Comparison of ENCODE assay signal across 37 cellular contexts in genomic region chr5:159489779-159490178, GRCh38.
A peak's percentile ranks its signal among the peaks of the same experiment; 100 is the strongest.
DNase-seq lines count a peak whose midpoint lies in the region; ATAC-seq, FAIRE-seq and TF ChIP-seq lines count a peak whose summit lies in the region.
"Had no signal": no experiment of that assay in that cellular context is flagged by ENCODE, and none has a peak within 500 bp of the region (broad histone marks: within the 10 kb centered on the region; RNA-seq: fewer than 3 reads in every experiment).

No MANE protein-coding gene starts in this region.

- H3K27ac ChIP-seq in astrocyte (ENCODE audit: low read depth, low read length), result no peak overlapping the region
- H3K27ac ChIP-seq: brain microvascular endothelial cell, esophagus muscularis mucosa, heart left ventricle, left ventricle myocardium inferior, skin epidermis, upper lobe of right lung, VCaP had no signal

- no peaks in the 10 kb centered on the region for H3K36me3 Mint-ChIP-seq in astrocyte (ENCODE audit: low read depth, unreplicated experiment)
- no peaks in the 10 kb centered on the region for H3K36me3 Mint-ChIP-seq in naive thymus-derived CD8-positive, alpha-beta T cell
- H3K36me3 Mint-ChIP-seq: activated naive CD4-positive, alpha-beta T cell treated with anti-CD3 and anti-CD28 coated beads, Interleukin-2, amount 50 U/mL, for 24 hours had no signal

- H3K9me3 ChIP-seq in astrocyte (ENCODE audit: insufficient read depth, low read depth, low read length), result no peaks in the 10 kb centered on the region
- H3K9me3 ChIP-seq: esophagus muscularis mucosa, heart left ventricle, left ventricle myocardium inferior, upper lobe of right lung had no signal

- no peaks in the 10 kb centered on the region for H3K27me3 ChIP-seq in astrocyte (ENCODE audit: insufficient read depth, low read length)
- H3K27me3 ChIP-seq: brain microvascular endothelial cell, esophagus muscularis mucosa, heart left ventricle, upper lobe of right lung had no signal

- H4K20me1 ChIP-seq in astrocyte (ENCODE audit: insufficient read depth, low read length), result no peaks in the 10 kb centered on the region

- no peak overlapping the region for H3K4me2 ChIP-seq in astrocyte (ENCODE audit: low read length)

- POLR2A ChIA-PET in naive thymus-derived CD8-positive, alpha-beta T cell (lab: Charles Lee), result no interaction called here

- no peak overlapping the region for H3K4me3 Mint-ChIP-seq in astrocyte (ENCODE audit: unreplicated experiment)
- no peak overlapping the region for H3K4me3 Mint-ChIP-seq in naive thymus-derived CD8-positive, alpha-beta T cell
- H3K4me3 Mint-ChIP-seq: activated naive CD4-positive, alpha-beta T cell treated with anti-CD3 and anti-CD28 coated beads, Interleukin-2, amount 50 U/mL, for 24 hours; CD4-positive, alpha-beta T cell had no signal

- no peaks in the 10 kb centered on the region for H3K4me1 ChIP-seq in astrocyte (ENCODE audit: insufficient read depth, low read length)
- H3K4me1 ChIP-seq: esophagus muscularis mucosa, heart left ventricle, left ventricle myocardium inferior, upper lobe of right lung had no signal

- H2AFZ ChIP-seq in astrocyte (ENCODE audit: low read depth, low read length), result no peak overlapping the region

- H3K27me3 Mint-ChIP-seq in astrocyte (ENCODE audit: low read depth, unreplicated experiment), result peaks cover 17% of the 10 kb centered on the region
- peaks cover 0 to 4% (median 0%) of the 10 kb centered on the region in 5 donors for H3K27me3 Mint-ChIP-seq in naive thymus-derived CD8-positive, alpha-beta T cell
- H3K27me3 Mint-ChIP-seq: CD4-positive, alpha-beta T cell had no signal

- peak; percentile 5 for FAIRE-seq in astrocyte (lab: Jason Lieb, UNC)
- FAIRE-seq: A204.1, endometrium, K562, keratinocyte, RCC 7860 had no signal

- DNase-seq in GM12864 (ENCODE audit: low read depth) (no peak), astrocyte (ENCODE audit: low read depth) (no peak), A172 (ENCODE audit: low spot score) (no peak), NCI-H1694 treated with DMSO at 0.1 percent for 48 hours (lab: John Stamatoyannopoulos, UW) (no peak), NCI-H2029 (lab: John Stamatoyannopoulos, UW) (no peak)
- no peak for DNase-seq in naive thymus-derived CD8-positive, alpha-beta T cell
- DNase-seq: activated CD4-positive, alpha-beta T cell treated with anti-CD3 and anti-CD28 coated beads for 48 hours; activated CD8-positive, alpha-beta memory T cell treated with anti-CD3 and anti-CD28 coated beads for 24 hours; activated T-cell treated with anti-CD3 and anti-CD28 coated beads for 4 hours; AML-193; amniotic stem cell; brain microvascular endothelial cell; CD4-positive, alpha-beta T cell; cerebellar nuclear complex; DND-41; foreskin fibroblast; H7; heart left ventricle; left ventricle myocardium inferior; NCI-H2081; NCI-H748 treated with DMSO at 0.1 percent for 48 hours; SHP77 treated with DMSO at 0.1 percent for 48 hours; stimulated activated naive CD4-positive, alpha-beta T cell treated with Interleukin-2 at 50 U/mL for 16 hours; T1000; upper lobe of right lung had no signal

- H3K36me3 ChIP-seq in astrocyte (ENCODE audit: insufficient read depth, low read length), result no peaks in the 10 kb centered on the region
- H3K36me3 ChIP-seq: brain microvascular endothelial cell, esophagus muscularis mucosa, heart left ventricle, left ventricle myocardium inferior, upper lobe of right lung had no signal

- ATAC-seq in GM21367 (IDR thresholded peaks at IDR 0.05; ENCODE audit: unreplicated experiment) (peak; percentile 62), HG03139 (IDR thresholded peaks at IDR 0.05; ENCODE audit: unreplicated experiment) (peak; percentile 56)
- no peak for ATAC-seq in naive thymus-derived CD8-positive, alpha-beta T cell
- ATAC-seq: heart left ventricle, K562, upper lobe of right lung had no signal

- no peaks in the 10 kb centered on the region for H3K79me2 ChIP-seq in astrocyte (ENCODE audit: insufficient read depth, low read length)

- no peak overlapping the region for H3K27ac Mint-ChIP-seq in astrocyte (ENCODE audit: unreplicated experiment)
- no peak overlapping the region for H3K27ac Mint-ChIP-seq in naive thymus-derived CD8-positive, alpha-beta T cell
- H3K27ac Mint-ChIP-seq: activated naive CD4-positive, alpha-beta T cell treated with anti-CD3 and anti-CD28 coated beads, Interleukin-2, amount 50 U/mL, for 24 hours; activated T-helper 2 cell treated with anti-CD3 and anti-CD28 coated beads, Interferon-gamma antibody, Interleukin-2, Interleukin-4, amounts not matched to agents 10 μg/mL and 5 μg/mL and 100 μg/mL, durations not matched to agents 14 hours and 24 hours and 36 hours; CD4-positive, alpha-beta T cell had no signal

- no peak overlapping the region for H3K4me3 ChIP-seq in GM12864 (ENCODE audit: low read depth, low read length)
- no peak overlapping the region for H3K4me3 ChIP-seq in astrocyte (ENCODE audit: insufficient read depth, low read depth, low read length)
- H3K4me3 ChIP-seq: esophagus muscularis mucosa, heart left ventricle, K562, left ventricle myocardium inferior, skin epidermis, upper lobe of right lung had no signal

- no peak overlapping the region for H3K9ac ChIP-seq in astrocyte (ENCODE audit: low read length)

- H3K9me3 Mint-ChIP-seq in astrocyte (ENCODE audit: unreplicated experiment), result no peaks in the 10 kb centered on the region
- H3K9me3 Mint-ChIP-seq in naive thymus-derived CD8-positive, alpha-beta T cell, result no peaks in the 10 kb centered on the region
- H3K9me3 Mint-ChIP-seq: activated naive CD4-positive, alpha-beta T cell treated with anti-CD3 and anti-CD28 coated beads, Interleukin-2, amount 50 U/mL, for 24 hours; activated T-helper 2 cell treated with anti-CD3 and anti-CD28 coated beads, Interferon-gamma antibody, Interleukin-2, Interleukin-4, amounts not matched to agents 10 μg/mL and 5 μg/mL and 100 μg/mL, durations not matched to agents 14 hours and 24 hours and 36 hours; CD4-positive, alpha-beta T cell had no signal

- TF ChIP-seq CTCF in GM12864 (IDR thresholded peaks at IDR 0.05; ENCODE audit: low read depth, low read length, missing control alignments) (peak; percentile 18), astrocyte (IDR thresholded peaks at IDR 0.05; ENCODE audit: insufficient read depth, low read depth, low read length) (no peak)

- H3K4me1 Mint-ChIP-seq in astrocyte (ENCODE audit: low read depth, unreplicated experiment), result no peaks in the 10 kb centered on the region
- H3K4me1 Mint-ChIP-seq in naive thymus-derived CD8-positive, alpha-beta T cell, result peaks cover 0 to 1% (median 0%) of the 10 kb centered on the region in 4 donors
- H3K4me1 Mint-ChIP-seq: activated naive CD4-positive, alpha-beta T cell treated with anti-CD3 and anti-CD28 coated beads, Interleukin-2, amount 50 U/mL, for 24 hours had no signal

Comparison
In these comparisons a context has a peak if more than half of its experiments do, and no peak if none do; other contexts are left out.
1. ATAC-seq: peak in GM21367 (single experiment) and HG03139 (single experiment); none in naive thymus-derived CD8-positive, alpha-beta T cell (0 of 2).